ENCODE assay signal across 12 cellular contexts in the genomic region with DNA sequence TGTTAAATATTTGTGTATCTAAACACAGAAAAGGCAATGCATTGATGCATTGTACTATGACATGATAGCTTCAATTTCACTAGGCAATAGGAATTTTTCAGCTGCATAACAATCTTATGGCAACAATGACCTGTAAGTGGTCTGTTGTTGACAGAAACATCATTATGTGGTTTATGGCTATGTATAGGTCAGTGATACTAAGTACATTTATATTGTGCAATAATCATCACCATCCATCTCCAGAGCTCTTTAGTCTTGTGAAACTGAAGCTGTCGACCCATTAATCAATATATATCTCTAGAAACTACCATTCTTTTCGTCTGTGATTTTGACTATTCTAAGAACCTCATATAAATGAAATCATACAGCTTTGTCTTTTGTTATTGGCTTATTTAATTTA.
DNase-seq lines count a peak whose midpoint lies in the region; TF ChIP-seq lines count a peak whose summit lies in the region.
"Had no signal": no experiment of that assay in that cellular context is flagged by ENCODE, and none has a peak within 500 bp of the region (broad histone marks: within the 10 kb centered on the region; RNA-seq: fewer than 3 reads in every experiment).

No MANE protein-coding gene starts in this region.

- DNase-seq in NCI-H1417 (lab: John Stamatoyannopoulos, UW) (peak in 2 of 3 experiments; percentile 3 to 17), NCI-H1417 treated with DMSO at 0.1 percent for 48 hours (lab: John Stamatoyannopoulos, UW) (no peak), HCEC 1CT (peak; percentile 43), SHP77 (lab: John Stamatoyannopoulos, UW) (peak; percentile 2 to 9), iris pigment epithelial cell (ENCODE audit: low read depth) (peak; percentile 43), progenitor cell of endocrine pancreas (ENCODE audit: low spot score, unreplicated experiment) (no peak)
- DNase-seq in activated T-cell treated with anti-CD3 and anti-CD28 coated beads, Interleukin-2, amount 50 U/mL, for 48 hours: no peak
- DNase-seq: 8988T; AML-193; Caco-2; CD8-positive, alpha-beta memory T cell; HFFc6 had no signal

- H3K27me3 Mint-ChIP-seq in progenitor cell of endocrine pancreas: no peaks in the 10 kb centered on the region
- H3K27me3 Mint-ChIP-seq: CD8-positive, alpha-beta memory T cell had no signal

- H3K36me3 Mint-ChIP-seq in progenitor cell of endocrine pancreas (ENCODE audit: insufficient read depth): no peaks in the 10 kb centered on the region
- H3K36me3 Mint-ChIP-seq: CD8-positive, alpha-beta memory T cell had no signal

- H3K4me3 Mint-ChIP-seq in progenitor cell of endocrine pancreas (ENCODE audit: low read depth): no peak overlapping the region
- H3K4me3 Mint-ChIP-seq: CD8-positive, alpha-beta memory T cell; HFFc6 had no signal

- H3K9me3 Mint-ChIP-seq in progenitor cell of endocrine pancreas (ENCODE audit: low read depth): peaks cover 5% of the 10 kb centered on the region

- H3K27ac Mint-ChIP-seq in progenitor cell of endocrine pancreas: no peak overlapping the region
- H3K27ac Mint-ChIP-seq: CD8-positive, alpha-beta memory T cell; HFFc6 had no signal

- TF ChIP-seq CTCF in progenitor cell of endocrine pancreas (IDR thresholded peaks at IDR 0.05; ENCODE audit: unreplicated experiment): no peak

- no peaks in the 10 kb centered on the region for H3K4me1 Mint-ChIP-seq in progenitor cell of endocrine pancreas (ENCODE audit: low read depth)
- H3K4me1 Mint-ChIP-seq: CD8-positive, alpha-beta memory T cell had no signal

Comparison
In these comparisons a context has a peak if more than half of its experiments do, and no peak if none do; other contexts are left out.
1. DNase-seq: peak in NCI-H1417 (2 of 3), HCEC 1CT (single experiment), SHP77 (2 of 2) and iris pigment epithelial cell (single experiment); none in NCI-H1417 treated with DMSO at 0.1 percent for 48 hours (single experiment), progenitor cell of endocrine pancreas (single experiment) and activated T-cell treated with anti-CD3 and anti-CD28 coated beads, Interleukin-2, amount 50 U/mL, for 48 hours (0 of 2).